In genomic region chr4:93654276-93654675, GRCh38 we compare ENCODE assay signal across 8 cellular contexts.
"Had no signal": no experiment of that assay in that cellular context is flagged by ENCODE, and none has a peak within 500 bp of the region (broad histone marks: within the 10 kb centered on the region; RNA-seq: fewer than 3 reads in every experiment).

No MANE protein-coding gene starts in this region.

- H3K4me3 ChIP-seq: GM23338, K562 had no signal

- H3K27ac Mint-ChIP-seq: GM23338, H9 had no signal

- FAIRE-seq: H1, H54, HTR-8/SVneo, K562 had no signal

- DNase-seq: H9, HCEC 1CT, IMR-90 had no signal

- ATAC-seq: GM23338, K562 had no signal

- H3K4me2 ChIP-seq: GM23338 had no signal

- H3K9me3 Mint-ChIP-seq: GM23338, H9 had no signal

- H2AFZ ChIP-seq: GM23338 had no signal

- H3K4me3 Mint-ChIP-seq: GM23338, H9 had no signal
